ENCODE assay signal across 1 cellular context in the genomic region with DNA sequence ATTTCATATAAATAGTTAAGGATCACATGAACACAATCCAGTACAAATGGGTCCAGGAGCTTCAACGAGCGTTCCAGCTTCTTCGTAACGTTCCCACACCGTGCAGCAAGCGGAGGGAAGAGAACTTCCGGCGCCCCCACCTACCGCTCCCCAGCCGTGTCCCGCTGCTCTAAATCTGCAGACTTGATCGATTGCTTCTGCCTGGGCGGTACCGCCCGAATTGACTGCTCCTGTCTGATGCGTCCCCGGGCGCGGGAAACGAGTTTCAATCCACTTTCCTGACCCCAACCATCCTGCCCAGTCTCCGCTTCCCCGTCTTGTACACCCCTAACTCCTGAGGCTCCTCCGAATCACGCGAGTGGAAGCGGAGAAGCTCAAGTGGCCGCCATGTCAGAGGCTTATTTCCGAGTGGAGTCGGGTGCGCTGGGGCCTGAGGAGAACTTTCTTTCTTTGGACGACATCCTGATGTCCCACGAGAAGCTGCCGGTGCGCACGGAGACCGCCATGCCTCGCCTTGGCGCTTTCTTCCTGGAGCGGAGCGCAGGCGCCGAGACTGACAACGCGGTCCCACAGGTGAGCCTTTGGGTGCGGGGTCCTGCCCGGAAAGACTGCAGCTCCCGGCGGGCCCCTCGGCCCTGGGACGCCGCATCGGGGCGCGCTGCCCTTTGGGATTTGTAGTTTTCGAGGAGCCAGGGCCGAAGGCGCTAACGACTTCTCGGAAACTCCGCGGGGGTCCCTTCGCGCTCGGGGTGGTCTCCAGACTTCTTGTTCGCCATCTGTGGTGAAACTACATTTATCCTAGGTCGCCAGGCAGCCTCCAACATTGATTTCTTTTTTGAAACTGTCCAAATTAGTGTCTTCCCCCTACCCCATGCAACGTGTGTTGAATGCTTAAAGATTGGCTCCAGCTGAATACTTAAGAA.
TF ChIP-seq lines count a peak whose summit lies in the region.

A gene (plus strand): TSS at position 257 of the 923 bp plus-strand sequence. CDS start 131 bp downstream, at position 388.

TF ChIP-seq in WTC11, 78 proteins besides CTCF, POLR2A, EP300 and RAD21 (continued from another document):
- TF ChIP-seq, protein P1, sequence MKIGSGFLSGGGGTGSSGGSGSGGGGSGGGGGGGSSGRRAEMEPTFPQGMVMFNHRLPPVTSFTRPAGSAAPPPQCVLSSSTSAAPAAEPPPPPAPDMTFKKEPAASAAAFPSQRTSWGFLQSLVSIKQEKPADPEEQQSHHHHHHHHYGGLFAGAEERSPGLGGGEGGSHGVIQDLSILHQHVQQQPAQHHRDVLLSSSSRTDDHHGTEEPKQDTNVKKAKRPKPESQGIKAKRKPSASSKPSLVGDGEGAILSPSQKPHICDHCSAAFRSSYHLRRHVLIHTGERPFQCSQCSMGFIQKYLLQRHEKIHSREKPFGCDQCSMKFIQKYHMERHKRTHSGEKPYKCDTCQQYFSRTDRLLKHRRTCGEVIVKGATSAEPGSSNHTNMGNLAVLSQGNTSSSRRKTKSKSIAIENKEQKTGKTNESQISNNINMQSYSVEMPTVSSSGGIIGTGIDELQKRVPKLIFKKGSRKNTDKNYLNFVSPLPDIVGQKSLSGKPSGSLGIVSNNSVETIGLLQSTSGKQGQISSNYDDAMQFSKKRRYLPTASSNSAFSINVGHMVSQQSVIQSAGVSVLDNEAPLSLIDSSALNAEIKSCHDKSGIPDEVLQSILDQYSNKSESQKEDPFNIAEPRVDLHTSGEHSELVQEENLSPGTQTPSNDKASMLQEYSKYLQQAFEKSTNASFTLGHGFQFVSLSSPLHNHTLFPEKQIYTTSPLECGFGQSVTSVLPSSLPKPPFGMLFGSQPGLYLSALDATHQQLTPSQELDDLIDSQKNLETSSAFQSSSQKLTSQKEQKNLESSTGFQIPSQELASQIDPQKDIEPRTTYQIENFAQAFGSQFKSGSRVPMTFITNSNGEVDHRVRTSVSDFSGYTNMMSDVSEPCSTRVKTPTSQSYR (CRISPR knock-in tag; IDR thresholded peaks at IDR 0.05): peak; percentile 46
- TF ChIP-seq, protein P2, sequence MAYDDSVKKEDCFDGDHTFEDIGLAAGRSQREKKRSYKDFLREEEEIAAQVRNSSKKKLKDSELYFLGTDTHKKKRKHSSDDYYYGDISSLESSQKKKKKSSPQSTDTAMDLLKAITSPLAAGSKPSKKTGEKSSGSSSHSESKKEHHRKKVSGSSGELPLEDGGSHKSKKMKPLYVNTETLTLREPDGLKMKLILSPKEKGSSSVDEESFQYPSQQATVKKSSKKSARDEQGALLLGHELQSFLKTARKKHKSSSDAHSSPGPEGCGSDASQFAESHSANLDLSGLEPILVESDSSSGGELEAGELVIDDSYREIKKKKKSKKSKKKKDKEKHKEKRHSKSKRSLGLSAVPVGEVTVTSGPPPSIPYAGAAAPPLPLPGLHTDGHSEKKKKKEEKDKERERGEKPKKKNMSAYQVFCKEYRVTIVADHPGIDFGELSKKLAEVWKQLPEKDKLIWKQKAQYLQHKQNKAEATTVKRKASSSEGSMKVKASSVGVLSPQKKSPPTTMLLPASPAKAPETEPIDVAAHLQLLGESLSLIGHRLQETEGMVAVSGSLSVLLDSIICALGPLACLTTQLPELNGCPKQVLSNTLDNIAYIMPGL (CRISPR knock-in tag; IDR thresholded peaks at IDR 0.05): 0 out of 2 replicates have a peak, but pooled peaks have one; percentile 42
- TF ChIP-seq, protein P3, sequence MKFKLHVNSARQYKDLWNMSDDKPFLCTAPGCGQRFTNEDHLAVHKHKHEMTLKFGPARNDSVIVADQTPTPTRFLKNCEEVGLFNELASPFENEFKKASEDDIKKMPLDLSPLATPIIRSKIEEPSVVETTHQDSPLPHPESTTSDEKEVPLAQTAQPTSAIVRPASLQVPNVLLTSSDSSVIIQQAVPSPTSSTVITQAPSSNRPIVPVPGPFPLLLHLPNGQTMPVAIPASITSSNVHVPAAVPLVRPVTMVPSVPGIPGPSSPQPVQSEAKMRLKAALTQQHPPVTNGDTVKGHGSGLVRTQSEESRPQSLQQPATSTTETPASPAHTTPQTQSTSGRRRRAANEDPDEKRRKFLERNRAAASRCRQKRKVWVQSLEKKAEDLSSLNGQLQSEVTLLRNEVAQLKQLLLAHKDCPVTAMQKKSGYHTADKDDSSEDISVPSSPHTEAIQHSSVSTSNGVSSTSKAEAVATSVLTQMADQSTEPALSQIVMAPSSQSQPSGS (CRISPR knock-in tag; IDR thresholded peaks at IDR 0.05; ENCODE audit: borderline replicate concordance, low read depth): 0 out of 2 replicates have a peak, but pooled peaks have one; percentile 50
- TF ChIP-seq, protein P4, sequence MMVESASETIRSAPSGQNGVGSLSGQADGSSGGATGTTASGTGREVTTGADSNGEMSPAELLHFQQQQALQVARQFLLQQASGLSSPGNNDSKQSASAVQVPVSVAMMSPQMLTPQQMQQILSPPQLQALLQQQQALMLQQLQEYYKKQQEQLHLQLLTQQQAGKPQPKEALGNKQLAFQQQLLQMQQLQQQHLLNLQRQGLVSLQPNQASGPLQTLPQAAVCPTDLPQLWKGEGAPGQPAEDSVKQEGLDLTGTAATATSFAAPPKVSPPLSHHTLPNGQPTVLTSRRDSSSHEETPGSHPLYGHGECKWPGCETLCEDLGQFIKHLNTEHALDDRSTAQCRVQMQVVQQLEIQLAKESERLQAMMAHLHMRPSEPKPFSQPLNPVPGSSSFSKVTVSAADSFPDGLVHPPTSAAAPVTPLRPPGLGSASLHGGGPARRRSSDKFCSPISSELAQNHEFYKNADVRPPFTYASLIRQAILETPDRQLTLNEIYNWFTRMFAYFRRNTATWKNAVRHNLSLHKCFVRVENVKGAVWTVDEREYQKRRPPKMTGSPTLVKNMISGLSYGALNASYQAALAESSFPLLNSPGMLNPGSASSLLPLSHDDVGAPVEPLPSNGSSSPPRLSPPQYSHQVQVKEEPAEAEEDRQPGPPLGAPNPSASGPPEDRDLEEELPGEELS (CRISPR knock-in tag; IDR thresholded peaks at IDR 0.05): peak; percentile 57; the same call in 1 of the 2 replicates
- TF ChIP-seq SP1 (CRISPR knock-in tag; conservative IDR thresholded peaks at IDR 0.05) (peak; percentile 53), MXD4 (CRISPR knock-in tag; IDR thresholded peaks at IDR 0.05; ENCODE audit: borderline replicate concordance) (no peak), PRRX2 (CRISPR knock-in tag; IDR thresholded peaks at IDR 0.05) (no peak), CREB1 (CRISPR knock-in tag; IDR thresholded peaks at IDR 0.05) (no peak), MYBL2 (CRISPR knock-in tag; IDR thresholded peaks at IDR 0.05) (peak; percentile 54; the same call in 1 of the 2 replicates), ZNF232 (CRISPR knock-in tag; IDR thresholded peaks at IDR 0.05) (peak; percentile 93), ZBTB21 (CRISPR knock-in tag; IDR thresholded peaks at IDR 0.05; ENCODE audit: borderline replicate concordance) (no peak), SOX15 (CRISPR knock-in tag; IDR thresholded peaks at IDR 0.05) (no peak), CBFB (CRISPR knock-in tag; IDR thresholded peaks at IDR 0.05; ENCODE audit: low read depth) (peak; percentile 80; the same call in 1 of the 2 replicates), NFE2L1 (CRISPR knock-in tag; IDR thresholded peaks at IDR 0.05) (peak; percentile 89), GABPB1 (CRISPR knock-in tag; IDR thresholded peaks at IDR 0.05) (peak; percentile 66)
- TF ChIP-seq, protein P5, sequence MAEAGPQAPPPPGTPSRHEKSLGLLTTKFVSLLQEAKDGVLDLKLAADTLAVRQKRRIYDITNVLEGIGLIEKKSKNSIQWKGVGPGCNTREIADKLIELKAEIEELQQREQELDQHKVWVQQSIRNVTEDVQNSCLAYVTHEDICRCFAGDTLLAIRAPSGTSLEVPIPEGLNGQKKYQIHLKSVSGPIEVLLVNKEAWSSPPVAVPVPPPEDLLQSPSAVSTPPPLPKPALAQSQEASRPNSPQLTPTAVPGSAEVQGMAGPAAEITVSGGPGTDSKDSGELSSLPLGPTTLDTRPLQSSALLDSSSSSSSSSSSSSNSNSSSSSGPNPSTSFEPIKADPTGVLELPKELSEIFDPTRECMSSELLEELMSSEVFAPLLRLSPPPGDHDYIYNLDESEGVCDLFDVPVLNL (CRISPR knock-in tag; IDR thresholded peaks at IDR 0.05; ENCODE audit: borderline replicate concordance, low read depth): peak; percentile 96
- TF ChIP-seq, protein P6, sequence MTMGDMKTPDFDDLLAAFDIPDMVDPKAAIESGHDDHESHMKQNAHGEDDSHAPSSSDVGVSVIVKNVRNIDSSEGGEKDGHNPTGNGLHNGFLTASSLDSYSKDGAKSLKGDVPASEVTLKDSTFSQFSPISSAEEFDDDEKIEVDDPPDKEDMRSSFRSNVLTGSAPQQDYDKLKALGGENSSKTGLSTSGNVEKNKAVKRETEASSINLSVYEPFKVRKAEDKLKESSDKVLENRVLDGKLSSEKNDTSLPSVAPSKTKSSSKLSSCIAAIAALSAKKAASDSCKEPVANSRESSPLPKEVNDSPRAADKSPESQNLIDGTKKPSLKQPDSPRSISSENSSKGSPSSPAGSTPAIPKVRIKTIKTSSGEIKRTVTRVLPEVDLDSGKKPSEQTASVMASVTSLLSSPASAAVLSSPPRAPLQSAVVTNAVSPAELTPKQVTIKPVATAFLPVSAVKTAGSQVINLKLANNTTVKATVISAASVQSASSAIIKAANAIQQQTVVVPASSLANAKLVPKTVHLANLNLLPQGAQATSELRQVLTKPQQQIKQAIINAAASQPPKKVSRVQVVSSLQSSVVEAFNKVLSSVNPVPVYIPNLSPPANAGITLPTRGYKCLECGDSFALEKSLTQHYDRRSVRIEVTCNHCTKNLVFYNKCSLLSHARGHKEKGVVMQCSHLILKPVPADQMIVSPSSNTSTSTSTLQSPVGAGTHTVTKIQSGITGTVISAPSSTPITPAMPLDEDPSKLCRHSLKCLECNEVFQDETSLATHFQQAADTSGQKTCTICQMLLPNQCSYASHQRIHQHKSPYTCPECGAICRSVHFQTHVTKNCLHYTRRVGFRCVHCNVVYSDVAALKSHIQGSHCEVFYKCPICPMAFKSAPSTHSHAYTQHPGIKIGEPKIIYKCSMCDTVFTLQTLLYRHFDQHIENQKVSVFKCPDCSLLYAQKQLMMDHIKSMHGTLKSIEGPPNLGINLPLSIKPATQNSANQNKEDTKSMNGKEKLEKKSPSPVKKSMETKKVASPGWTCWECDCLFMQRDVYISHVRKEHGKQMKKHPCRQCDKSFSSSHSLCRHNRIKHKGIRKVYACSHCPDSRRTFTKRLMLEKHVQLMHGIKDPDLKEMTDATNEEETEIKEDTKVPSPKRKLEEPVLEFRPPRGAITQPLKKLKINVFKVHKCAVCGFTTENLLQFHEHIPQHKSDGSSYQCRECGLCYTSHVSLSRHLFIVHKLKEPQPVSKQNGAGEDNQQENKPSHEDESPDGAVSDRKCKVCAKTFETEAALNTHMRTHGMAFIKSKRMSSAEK (CRISPR knock-in tag; IDR thresholded peaks at IDR 0.05; ENCODE audit: borderline replicate concordance): no peak
- TF ChIP-seq, protein P7, sequence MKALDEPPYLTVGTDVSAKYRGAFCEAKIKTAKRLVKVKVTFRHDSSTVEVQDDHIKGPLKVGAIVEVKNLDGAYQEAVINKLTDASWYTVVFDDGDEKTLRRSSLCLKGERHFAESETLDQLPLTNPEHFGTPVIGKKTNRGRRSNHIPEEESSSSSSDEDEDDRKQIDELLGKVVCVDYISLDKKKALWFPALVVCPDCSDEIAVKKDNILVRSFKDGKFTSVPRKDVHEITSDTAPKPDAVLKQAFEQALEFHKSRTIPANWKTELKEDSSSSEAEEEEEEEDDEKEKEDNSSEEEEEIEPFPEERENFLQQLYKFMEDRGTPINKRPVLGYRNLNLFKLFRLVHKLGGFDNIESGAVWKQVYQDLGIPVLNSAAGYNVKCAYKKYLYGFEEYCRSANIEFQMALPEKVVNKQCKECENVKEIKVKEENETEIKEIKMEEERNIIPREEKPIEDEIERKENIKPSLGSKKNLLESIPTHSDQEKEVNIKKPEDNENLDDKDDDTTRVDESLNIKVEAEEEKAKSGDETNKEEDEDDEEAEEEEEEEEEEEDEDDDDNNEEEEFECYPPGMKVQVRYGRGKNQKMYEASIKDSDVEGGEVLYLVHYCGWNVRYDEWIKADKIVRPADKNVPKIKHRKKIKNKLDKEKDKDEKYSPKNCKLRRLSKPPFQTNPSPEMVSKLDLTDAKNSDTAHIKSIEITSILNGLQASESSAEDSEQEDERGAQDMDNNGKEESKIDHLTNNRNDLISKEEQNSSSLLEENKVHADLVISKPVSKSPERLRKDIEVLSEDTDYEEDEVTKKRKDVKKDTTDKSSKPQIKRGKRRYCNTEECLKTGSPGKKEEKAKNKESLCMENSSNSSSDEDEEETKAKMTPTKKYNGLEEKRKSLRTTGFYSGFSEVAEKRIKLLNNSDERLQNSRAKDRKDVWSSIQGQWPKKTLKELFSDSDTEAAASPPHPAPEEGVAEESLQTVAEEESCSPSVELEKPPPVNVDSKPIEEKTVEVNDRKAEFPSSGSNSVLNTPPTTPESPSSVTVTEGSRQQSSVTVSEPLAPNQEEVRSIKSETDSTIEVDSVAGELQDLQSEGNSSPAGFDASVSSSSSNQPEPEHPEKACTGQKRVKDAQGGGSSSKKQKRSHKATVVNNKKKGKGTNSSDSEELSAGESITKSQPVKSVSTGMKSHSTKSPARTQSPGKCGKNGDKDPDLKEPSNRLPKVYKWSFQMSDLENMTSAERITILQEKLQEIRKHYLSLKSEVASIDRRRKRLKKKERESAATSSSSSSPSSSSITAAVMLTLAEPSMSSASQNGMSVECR (CRISPR knock-in tag; IDR thresholded peaks at IDR 0.05; ENCODE audit: borderline replicate concordance): peak; percentile 66; the same call in 1 of the 2 replicates
- TF ChIP-seq, protein P8, sequence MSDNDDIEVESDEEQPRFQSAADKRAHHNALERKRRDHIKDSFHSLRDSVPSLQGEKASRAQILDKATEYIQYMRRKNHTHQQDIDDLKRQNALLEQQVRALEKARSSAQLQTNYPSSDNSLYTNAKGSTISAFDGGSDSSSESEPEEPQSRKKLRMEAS (CRISPR knock-in tag; IDR thresholded peaks at IDR 0.05): peak; percentile 97
- TF ChIP-seq, protein P9, sequence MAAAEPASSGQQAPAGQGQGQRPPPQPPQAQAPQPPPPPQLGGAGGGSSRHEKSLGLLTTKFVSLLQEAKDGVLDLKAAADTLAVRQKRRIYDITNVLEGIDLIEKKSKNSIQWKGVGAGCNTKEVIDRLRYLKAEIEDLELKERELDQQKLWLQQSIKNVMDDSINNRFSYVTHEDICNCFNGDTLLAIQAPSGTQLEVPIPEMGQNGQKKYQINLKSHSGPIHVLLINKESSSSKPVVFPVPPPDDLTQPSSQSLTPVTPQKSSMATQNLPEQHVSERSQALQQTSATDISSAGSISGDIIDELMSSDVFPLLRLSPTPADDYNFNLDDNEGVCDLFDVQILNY (CRISPR knock-in tag; IDR thresholded peaks at IDR 0.05): peak; percentile 98
- TF ChIP-seq, protein P10, sequence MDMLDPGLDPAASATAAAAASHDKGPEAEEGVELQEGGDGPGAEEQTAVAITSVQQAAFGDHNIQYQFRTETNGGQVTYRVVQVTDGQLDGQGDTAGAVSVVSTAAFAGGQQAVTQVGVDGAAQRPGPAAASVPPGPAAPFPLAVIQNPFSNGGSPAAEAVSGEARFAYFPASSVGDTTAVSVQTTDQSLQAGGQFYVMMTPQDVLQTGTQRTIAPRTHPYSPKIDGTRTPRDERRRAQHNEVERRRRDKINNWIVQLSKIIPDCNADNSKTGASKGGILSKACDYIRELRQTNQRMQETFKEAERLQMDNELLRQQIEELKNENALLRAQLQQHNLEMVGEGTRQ (CRISPR knock-in tag; IDR thresholded peaks at IDR 0.05): 0 out of 2 replicates have a peak, but pooled peaks have one; percentile 19
- TF ChIP-seq, protein P11, sequence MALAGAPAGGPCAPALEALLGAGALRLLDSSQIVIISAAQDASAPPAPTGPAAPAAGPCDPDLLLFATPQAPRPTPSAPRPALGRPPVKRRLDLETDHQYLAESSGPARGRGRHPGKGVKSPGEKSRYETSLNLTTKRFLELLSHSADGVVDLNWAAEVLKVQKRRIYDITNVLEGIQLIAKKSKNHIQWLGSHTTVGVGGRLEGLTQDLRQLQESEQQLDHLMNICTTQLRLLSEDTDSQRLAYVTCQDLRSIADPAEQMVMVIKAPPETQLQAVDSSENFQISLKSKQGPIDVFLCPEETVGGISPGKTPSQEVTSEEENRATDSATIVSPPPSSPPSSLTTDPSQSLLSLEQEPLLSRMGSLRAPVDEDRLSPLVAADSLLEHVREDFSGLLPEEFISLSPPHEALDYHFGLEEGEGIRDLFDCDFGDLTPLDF (CRISPR knock-in tag; IDR thresholded peaks at IDR 0.05): peak; percentile 70; the same call in 1 of the 2 replicates
